Comparison of ENCODE assay signal across 8 cellular contexts in the genomic region with DNA sequence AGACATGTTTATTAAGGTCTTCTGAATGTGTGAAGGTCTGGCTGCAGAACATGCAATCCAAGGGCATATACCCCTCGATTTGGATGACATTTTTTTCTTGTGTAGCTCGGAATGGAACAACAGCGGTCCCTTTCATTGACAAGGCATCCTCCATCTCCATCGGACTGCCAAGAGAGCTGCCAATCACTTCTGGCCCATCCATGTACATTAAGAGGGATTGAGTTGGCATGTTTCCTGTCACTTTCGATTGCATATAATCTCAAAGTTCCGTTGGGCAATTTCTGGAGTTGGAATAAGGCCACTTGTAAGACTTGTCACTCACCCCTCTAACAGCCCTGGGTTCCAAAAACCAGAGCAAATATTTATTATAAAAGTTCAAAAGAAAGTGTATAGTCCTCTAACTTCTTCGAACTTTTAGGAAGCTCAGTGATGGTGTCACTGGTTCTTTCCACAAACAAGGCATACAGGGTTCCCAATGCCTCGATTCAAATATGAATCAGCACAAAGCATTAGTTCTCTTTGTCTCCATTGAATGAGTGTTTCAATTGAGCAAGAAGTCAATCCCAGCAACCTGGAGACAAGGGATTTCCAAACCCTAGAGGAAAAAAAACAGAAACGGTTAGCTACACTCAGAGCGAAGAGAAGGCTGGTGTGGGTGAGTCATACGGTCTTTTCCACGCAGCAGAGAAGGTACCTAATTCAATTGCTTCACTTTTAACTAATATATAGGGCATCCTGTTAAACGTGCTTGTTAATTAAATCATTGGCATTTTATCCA. TPM values are rescaled to one million over a fixed set of nuclear protein-coding genes. Genes with fewer than 3 reads are reported as not detected.
A peak's percentile ranks its signal among the peaks of the same experiment; 100 is the strongest.
DNase-seq lines count a peak whose midpoint lies in the region; ATAC-seq and TF ChIP-seq lines count a peak whose summit lies in the region.

No MANE protein-coding gene starts in this region.

- no peaks in the 10 kb centered on the region for H3K27me3 Mint-ChIP-seq in activated naive CD4-positive, alpha-beta T cell treated with anti-CD3 and anti-CD28 coated beads, Interleukin-2, amount 10 ng/mL, durations not matched to agents 7 days and 5 days

- peaks cover 65% of the 10 kb centered on the region for H3K36me3 Mint-ChIP-seq in activated naive CD4-positive, alpha-beta T cell treated with anti-CD3 and anti-CD28 coated beads, Interleukin-2, amount 10 ng/mL, durations not matched to agents 7 days and 5 days

- H3K4me1 ChIP-seq in DOHH2 (ENCODE audit: control insufficient read depth, low read length) = peaks cover 87% of the 10 kb centered on the region
- peaks cover 96% of the 10 kb centered on the region for H3K4me1 ChIP-seq in left ventricle myocardium inferior
- H3K4me1 ChIP-seq in spleen = peaks cover 81 to 98% (median 94%) of the 10 kb centered on the region in 6 donors

- TF ChIP-seq CTCF in DOHH2 (IDR thresholded peaks at IDR 0.05; ENCODE audit: low read depth, low read length, poor library complexity, severe bottlenecking) = no peak
- no peak for TF ChIP-seq CTCF in left ventricle myocardium inferior (IDR thresholded peaks at IDR 0.05; ENCODE audit: borderline replicate concordance)
- no peak for TF ChIP-seq CTCF in spleen (IDR thresholded peaks at IDR 0.05 in 8 of 11, conservative IDR thresholded peaks at IDR 0.05 in 3 of 11)

- peaks cover 94% of the 10 kb centered on the region for H3K4me1 Mint-ChIP-seq in activated naive CD4-positive, alpha-beta T cell treated with anti-CD3 and anti-CD28 coated beads, Interleukin-2, amount 10 ng/mL, durations not matched to agents 7 days and 5 days

- H3K27me3 ChIP-seq in DOHH2 (ENCODE audit: control insufficient read depth, low read length) (no peaks in the 10 kb centered on the region), left ventricle myocardium inferior (ENCODE audit: low read depth) (no peaks in the 10 kb centered on the region), spleen (replicated peaks in 1 of 7) (no peaks in the 10 kb centered on the region)

- H3K4me3 ChIP-seq in DOHH2 (ENCODE audit: low read length) (no peak overlapping the region), left ventricle myocardium inferior (no peak overlapping the region), spleen (peak overlapping the region in 5 of 8 donors; percentile 29 to 66 (median 31))

- peak overlapping the region; percentile 44 for H3K4me2 ChIP-seq in DOHH2 (ENCODE audit: low read length)

- ATAC-seq in GM18519 (IDR thresholded peaks at IDR 0.05; ENCODE audit: low FRiP score, unreplicated experiment) = no peak

- H3K9me3 ChIP-seq in DOHH2 (ENCODE audit: control insufficient read depth, insufficient read depth, low read length) (no peaks in the 10 kb centered on the region), left ventricle myocardium inferior (replicated peaks) (no peaks in the 10 kb centered on the region), spleen (no peaks in the 10 kb centered on the region)

- no peak for TF ChIP-seq POLR2A in spleen (IDR thresholded peaks at IDR 0.05)

- CTCF ChIA-PET in activated naive CD4-positive, alpha-beta T cell treated with anti-CD3 and anti-CD28 coated beads, Interleukin-2, amount 10 ng/mL, durations not matched to agents 7 days and 5 days (lab: Charles Lee) = interaction anchor here (0.7 to 2.1 kb wide), 8 partner anchors 9 to 360 kb away, joined by 3 to 8 read pairs (median 4); no protein-coding TSS in a partner anchor

- intact Hi-C loops in left ventricle myocardium inferior (cut with micrococcal nuclease) = no loop called here
- intact Hi-C loops in spleen (cut with DNase I; ENCODE audit: low total_unique reads) = no loop called here

- peak; percentile 88 for DNase-seq in MV-4-11 (lab: John Stamatoyannopoulos, UW)
- peak; percentile 55 for DNase-seq in activated naive CD4-positive, alpha-beta T cell treated with anti-CD3 and anti-CD28 coated beads, Interleukin-2, amount 10 ng/mL, durations not matched to agents 7 days and 5 days
- DNase-seq in left ventricle myocardium inferior = no peak
- no peak for DNase-seq in spleen
- DNase-seq in HUDEP-2 (lab: John Stamatoyannopoulos, UW; ENCODE audit: unreplicated experiment in 76 of 76) = no peak
- DNase-seq in Kasumi-1 (lab: John Stamatoyannopoulos, UW) = no peak

- no peaks in the 10 kb centered on the region for H3K9me2 ChIP-seq in DOHH2 (replicated peaks; ENCODE audit: control insufficient read depth, low read length)

- H3K27ac Mint-ChIP-seq in activated naive CD4-positive, alpha-beta T cell treated with anti-CD3 and anti-CD28 coated beads, Interleukin-2, amount 10 ng/mL, durations not matched to agents 7 days and 5 days = peak overlapping the region; percentile 95

- no peaks in the 10 kb centered on the region for H3K9me3 Mint-ChIP-seq in activated naive CD4-positive, alpha-beta T cell treated with anti-CD3 and anti-CD28 coated beads, Interleukin-2, amount 10 ng/mL, durations not matched to agents 7 days and 5 days

- 41 to 55% (median 44%) methylated on average over 13 of the region's 13 CpGs for WGBS in spleen, 5 donors

- peaks cover 3% of the 10 kb centered on the region for H4K20me1 ChIP-seq in DOHH2 (ENCODE audit: control insufficient read depth, insufficient read depth, low read depth, low read length)

- H3K4me3 Mint-ChIP-seq in activated naive CD4-positive, alpha-beta T cell treated with anti-CD3 and anti-CD28 coated beads, Interleukin-2, amount 10 ng/mL, durations not matched to agents 7 days and 5 days = peak overlapping the region; percentile 76

- H3K79me2 ChIP-seq in DOHH2 (ENCODE audit: control insufficient read depth, low read length) = peaks cover 99% of the 10 kb centered on the region

- H3F3A ChIP-seq in DOHH2 (ENCODE audit: control insufficient read depth, insufficient read depth) = peaks cover 28% of the 10 kb centered on the region

- H3K27ac ChIP-seq in DOHH2 (ENCODE audit: low read depth, low read length) = no peak overlapping the region
- peak overlapping the region; percentile 66 for H3K27ac ChIP-seq in left ventricle myocardium inferior (replicated peaks)
- H3K27ac ChIP-seq in spleen = peak overlapping the region; percentile 74 to 100 (median 99)

- H3K36me3 ChIP-seq in DOHH2 (ENCODE audit: control insufficient read depth, low read length) (peaks cover 62% of the 10 kb centered on the region), left ventricle myocardium inferior (peaks cover 22% of the 10 kb centered on the region), spleen (peaks cover 0 to 40% (median 27%) of the 10 kb centered on the region in 6 donors)

RNA-seq across cellular contexts. Expression of gene ZNF217, which starts 10.9 kb away (rescaled TPM):
- total RNA-seq in left ventricle myocardium inferior (5.4 TPM), spleen (10 to 100 TPM; 58.7 to 90.1 (median 87.5) TPM)
- polyA plus RNA-seq in spleen = 10 to 100 TPM; 15.1 to 20.4 (median 15.3) TPM

Comparison
In these comparisons a context has a peak if more than half of its experiments do, and no peak if none do; other contexts are left out.
1. H3K4me3 ChIP-seq: peak in spleen (5 of 8); none in DOHH2 (single experiment) and left ventricle myocardium inferior (single experiment).
2. DNase-seq: peak in MV-4-11 (single experiment) and activated naive CD4-positive, alpha-beta T cell treated with anti-CD3 and anti-CD28 coated beads, Interleukin-2, amount 10 ng/mL, durations not matched to agents 7 days and 5 days (single experiment); none in left ventricle myocardium inferior (single experiment), spleen (single experiment), HUDEP-2 (0 of 76) and Kasumi-1 (0 of 2).